17 cellular contexts compared by ENCODE assay signal in genomic region chr12:24851816-24852337, GRCh38.
"Had no signal": no experiment of that assay in that cellular context is flagged by ENCODE, and none has a peak within 500 bp of the region (broad histone marks: within the 10 kb centered on the region; RNA-seq: fewer than 3 reads in every experiment).

No MANE protein-coding gene starts in this region.

- H3K36me3 ChIP-seq: ascending aorta, cardiac muscle cell, colonic mucosa, transverse colon had no signal

- H3K27me3 ChIP-seq: ascending aorta, cardiac muscle cell, colonic mucosa, transverse colon had no signal

- H3K27ac ChIP-seq: ascending aorta, cardiac muscle cell, colonic mucosa, psoas muscle, transverse colon had no signal

- H3K4me1 ChIP-seq: colonic mucosa, psoas muscle, transverse colon had no signal

- ATAC-seq: esophagus mucosa; left cardiac atrium; natural killer cell treated with Interleukin-12 subunit alpha and Interleukin-12 subunit beta and Interleukin-15 and Interleukin-18, amount 100 ng/mL, for 72 hours; psoas muscle; sciatic nerve; stimulated activated naive B cell treated with anti-CD40 and anti-IgM and Interleukin-4, amounts not matched to agents 10 μg/mL and 1 μg/mL and 100 μg/mL, for 72 hours had no signal

- H3K4me3 ChIP-seq: ascending aorta, cardiac muscle cell, colonic mucosa, psoas muscle, transverse colon had no signal

- H3K9me3 ChIP-seq: ascending aorta, colonic mucosa, psoas muscle, transverse colon had no signal

- DNase-seq: activated CD4-positive, alpha-beta memory T cell treated with anti-CD3 and anti-CD28 coated beads, Interleukin-2, amount 10 ng/mL, durations not matched to agents 7 days and 5 days; activated CD8-positive, alpha-beta memory T cell treated with anti-CD3 and anti-CD28 coated beads, Interleukin-2, amount 50 U/mL, for 4 hours; activated naive CD4-positive, alpha-beta T cell; colonic mucosa; glutamatergic neuron; immature natural killer cell; left cardiac atrium; psoas muscle; stimulated activated CD4-positive, alpha-beta T cell treated with anti-CD3 and anti-CD28 coated beads, Interleukin-2, amount 100 ng/mL, for 24 hours; stimulated activated naive B cell treated with anti-CD40 and anti-IgM and Interleukin-4, amounts not matched to agents 10 μg/mL and 1 μg/mL and 100 μg/mL, for 72 hours; substantia nigra; transverse colon had no signal
